ENCODE assay signal across 8 cellular contexts in the genomic region with DNA sequence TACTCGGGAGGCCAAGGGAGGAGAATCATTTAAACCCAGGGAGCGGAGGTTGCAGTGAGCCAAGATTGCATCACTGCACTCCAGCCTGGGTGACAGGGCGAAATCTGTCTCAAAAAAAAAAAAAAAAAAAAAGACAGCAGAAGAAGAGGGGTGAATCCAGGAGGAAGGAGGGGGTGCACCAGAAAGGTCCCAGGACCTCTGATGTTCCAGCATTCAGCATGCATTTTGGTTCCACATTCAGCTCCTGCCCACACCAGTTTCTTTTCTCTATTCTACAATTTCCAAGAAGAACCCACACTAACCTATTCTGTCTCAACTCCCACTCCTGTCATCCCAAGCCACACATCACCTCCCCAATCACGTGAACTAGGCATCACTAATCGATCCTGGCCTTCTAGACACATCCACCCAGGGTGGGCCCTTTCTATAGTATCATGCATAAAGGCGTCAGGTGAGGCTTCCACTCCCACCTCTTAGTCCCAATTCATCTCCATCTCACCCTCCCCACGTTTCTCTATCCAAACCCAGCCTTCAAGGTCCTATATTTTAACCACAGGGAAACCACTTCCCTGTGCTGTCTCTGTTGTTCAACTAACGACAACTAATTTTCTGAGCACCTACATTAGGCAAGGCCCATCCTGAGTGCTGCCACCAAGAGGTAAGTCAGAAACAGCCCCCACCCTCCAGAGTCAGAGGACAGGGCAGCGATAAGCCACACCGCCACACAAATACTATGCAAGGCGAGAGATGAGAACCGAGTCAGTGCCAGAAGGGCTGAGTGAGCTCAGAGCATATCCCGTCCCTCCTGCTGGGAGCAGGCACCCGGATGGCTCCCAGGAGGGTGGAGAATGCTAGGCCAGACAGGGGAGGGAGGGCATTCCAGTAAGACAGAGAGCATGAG. TPM values are rescaled to one million over a fixed set of nuclear protein-coding genes. Genes with fewer than 3 reads are reported as not detected.
DNase-seq lines count a peak whose midpoint lies in the region; ATAC-seq, FAIRE-seq and TF ChIP-seq lines count a peak whose summit lies in the region.

No MANE protein-coding gene starts in this region.

- POLR2A ChIA-PET in HepG2 (lab: Yijun Ruan, JAX): interaction anchor here (1.0 to 1.3 kb wide), 2 partner anchors 9 to 121 kb away, joined by 3 read pairs; no protein-coding TSS in a partner anchor

- H3K27ac ChIP-seq in caudate nucleus (ENCODE audit: low read depth, low read length): peak overlapping the region; percentile 75
- peak overlapping the region; percentile 8 for H3K27ac ChIP-seq in HepG2 (ENCODE audit: extremely low read length, insufficient read depth, low read length)

- H3K4me3 ChIP-seq in GM08714 (ENCODE audit: low read length) (peak overlapping the region; percentile 77; the same call in 1 of the 2 replicates), HepG2 (replicated peaks in 1 of 3; ENCODE audit: insufficient read depth in 1 of 3, low read depth in 2 of 3, low read length in 3 of 3) (peak overlapping the region; percentile 87 to 93 (median 88); a peak in 5 of 6 replicates)

- peak; percentile 75 for TF ChIP-seq CTCF in HepG2 (CRISPR knock-in tag; IDR thresholded peaks at IDR 0.05)

- H2AFZ ChIP-seq in HepG2 (ENCODE audit: low read length): no peak overlapping the region

- peaks cover 56% of the 10 kb centered on the region for H3K4me1 ChIP-seq in HepG2 (ENCODE audit: insufficient read depth, low read length)

- H4K20me1 ChIP-seq in HepG2 (ENCODE audit: insufficient read depth, low read length): no peaks in the 10 kb centered on the region

- TF ChIP-seq RAD21 in Ishikawa (IDR thresholded peaks at IDR 0.05; ENCODE audit: low read depth) (peak; percentile 12; the same call in 1 of the 2 replicates), HepG2 (CRISPR knock-in tag; IDR thresholded peaks at IDR 0.05) (no peak)

- peak overlapping the region; percentile 85; the same call in 1 of the 2 replicates for H3K9ac ChIP-seq in HepG2 (ENCODE audit: insufficient read depth, low read depth, low read length)

- peak; percentile 89 for FAIRE-seq in HepG2 (lab: Jason Lieb, UNC)

- peak overlapping the region; percentile 80 for H3K4me2 ChIP-seq in HepG2 (ENCODE audit: low read depth, low read length)

- no peaks in the 10 kb centered on the region for H3K36me3 ChIP-seq in HepG2 (replicated peaks in 1 of 2; ENCODE audit: control insufficient read depth in 1 of 2, insufficient read depth in 2 of 2, low read length in 2 of 2)

- TF ChIP-seq POLR2A in HepG2 (IDR thresholded peaks at IDR 0.05; ENCODE audit: insufficient read depth in 1 of 2, low read depth in 2 of 2, low read length in 2 of 2): peak in 1 of 2 experiments; percentile 46; a peak in 1 of 4 replicates

- DNase-seq in UCSD-AML1 (lab: John Stamatoyannopoulos, UW; ENCODE audit: unreplicated experiment): peak; percentile 67
- peak in 24 of 61 donors; percentile 22 to 82 (median 49) for DNase-seq in caudate nucleus (lab: John Stamatoyannopoulos, UW)
- DNase-seq in HepG2 (ENCODE audit: low spot score): peak; percentile 77
- DNase-seq in stimulated activated CD8-positive, alpha-beta memory T cell treated with anti-CD3 and anti-CD28 coated beads, Interleukin-15, amount 100 ng/mL, for 48 hours (ENCODE audit: low read depth in 2 of 2): peak; percentile 58 to 62
- DNase-seq in NCI-H2227 treated with DMSO at 0.1 percent for 48 hours (lab: John Stamatoyannopoulos, UW): no peak

- peak; percentile 60; the same call in 1 of the 2 replicates for TF ChIP-seq EP300 in Ishikawa (IDR thresholded peaks at IDR 0.05; ENCODE audit: borderline replicate concordance)
- TF ChIP-seq EP300 in HepG2 (IDR thresholded peaks at IDR 0.05; ENCODE audit: low read depth in 2 of 2, low read length in 2 of 2): no peak
- no peak for TF ChIP-seq EP300 in HepG2 (CRISPR knock-in tag; IDR thresholded peaks at IDR 0.05; ENCODE audit: borderline replicate concordance)

- H3K9me3 ChIP-seq in HepG2 (ENCODE audit: low read length): no peaks in the 10 kb centered on the region

- CTCF ChIA-PET in HepG2 (lab: Yijun Ruan, JAX; ENCODE audit: low intra/inter-chr PET ratio, low total read pairs): no interaction called here

- H3K27me3 ChIP-seq in HepG2 (ENCODE audit: control insufficient read depth in 1 of 2, insufficient read depth in 2 of 2, low read length in 2 of 2): no peaks in the 10 kb centered on the region; a peak in 1 of 5 replicates

- in situ Hi-C loops in HepG2 (cut with HindIII; ENCODE audit: extremely low pct_ligation_motif_present, low pct_unique_long_range_greater_than_20kb): no loop called here

- WGBS in HepG2 (ENCODE audit: low lambda C conversion rate): 35% methylated on average over 14 of the region's 14 CpGs

- peaks cover 48% of the 10 kb centered on the region for H3K79me2 ChIP-seq in HepG2 (ENCODE audit: insufficient read depth, low read length)

- no TSS peak for BruUV-seq in HepG2 (replicated peaks; lab: Mats Ljungman, UMichigan)

- intact Hi-C loops in HepG2 (cut with micrococcal nuclease; ENCODE audit: unreplicated experiment): loop anchor here (1.0 to 10.0 kb wide), 2 partner anchors 42 to 58 kb away; no protein-coding TSS in a partner anchor

- ATAC-seq in GM21619 (IDR thresholded peaks at IDR 0.05; ENCODE audit: unreplicated experiment) (peak; percentile 50), HepG2 (peak; percentile 70)

TF ChIP-seq in HepG2, 621 proteins besides CTCF, POLR2A, EP300 and RAD21 (continues in another document):
- TF ChIP-seq PRMT3 (CRISPR knock-in tag; IDR thresholded peaks at IDR 0.05; ENCODE audit: borderline replicate concordance, low read depth) (no peak), ZNF782 (CRISPR knock-in tag; IDR thresholded peaks at IDR 0.05; ENCODE audit: borderline replicate concordance) (no peak; the same call in 1 of the 2 replicates)
- TF ChIP-seq, protein P1, sequence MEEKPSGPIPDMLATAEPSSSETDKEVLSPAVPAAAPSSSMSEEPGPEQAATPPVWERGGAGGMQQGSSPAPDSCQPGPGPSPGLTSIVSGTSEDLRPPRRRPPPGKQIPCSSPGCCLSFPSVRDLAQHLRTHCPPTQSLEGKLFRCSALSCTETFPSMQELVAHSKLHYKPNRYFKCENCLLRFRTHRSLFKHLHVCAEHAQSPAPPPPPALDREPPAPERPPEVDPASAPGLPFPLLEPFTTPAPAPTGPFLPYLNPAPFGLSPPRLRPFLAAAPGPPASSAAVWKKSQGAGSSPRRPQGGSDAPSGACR (CRISPR knock-in tag; IDR thresholded peaks at IDR 0.05): 0 out of 2 replicates have a peak, but pooled peaks have one; percentile 61
- TF ChIP-seq, protein P2, sequence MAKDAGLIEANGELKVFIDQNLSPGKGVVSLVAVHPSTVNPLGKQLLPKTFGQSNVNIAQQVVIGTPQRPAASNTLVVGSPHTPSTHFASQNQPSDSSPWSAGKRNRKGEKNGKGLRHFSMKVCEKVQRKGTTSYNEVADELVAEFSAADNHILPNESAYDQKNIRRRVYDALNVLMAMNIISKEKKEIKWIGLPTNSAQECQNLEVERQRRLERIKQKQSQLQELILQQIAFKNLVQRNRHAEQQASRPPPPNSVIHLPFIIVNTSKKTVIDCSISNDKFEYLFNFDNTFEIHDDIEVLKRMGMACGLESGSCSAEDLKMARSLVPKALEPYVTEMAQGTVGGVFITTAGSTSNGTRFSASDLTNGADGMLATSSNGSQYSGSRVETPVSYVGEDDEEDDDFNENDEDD (CRISPR knock-in tag; IDR thresholded peaks at IDR 0.05; ENCODE audit: borderline replicate concordance): peak; percentile 33; the same call in 1 of the 2 replicates

RNA-seq across cellular contexts. Expression of a gene that starts 2.2 kb away (rescaled TPM):
- 51.5 and 63.3 TPM in 2 replicates for total RNA-seq in HepG2 (2016; rRNA removed; fragmentation: Illumina TruSeq; extraction: Trizol)
- total RNA-seq in HepG2 (2016; cell fraction: cytosol; rRNA removed; fragmentation: Illumina TruSeq; extraction: Trizol; ENCODE audit: low read depth): 20.4 and 29.6 TPM in 2 replicates
- total RNA-seq in HepG2 (2016; cell fraction: insoluble cytoplasmic fraction; rRNA removed; fragmentation: Illumina TruSeq; extraction: Trizol): 51.1 and 56.9 TPM in 2 replicates
- total RNA-seq in HepG2 (2016; cell fraction: membrane; rRNA removed; fragmentation: Illumina TruSeq; extraction: Trizol): 45.4 and 46.0 TPM in 2 replicates
- 31.2 and 33.7 TPM in 2 replicates for total RNA-seq in HepG2 (2016; cell fraction: nucleus; rRNA removed; fragmentation: Illumina TruSeq; extraction: Trizol)
- polyA plus RNA-seq in HepG2 (2011; rRNA removed): 27.4 and 30.6 TPM in 2 replicates
- 26.4 and 31.5 TPM in 2 replicates for polyA plus RNA-seq in HepG2 (2011; cell fraction: cytosol; rRNA removed)
- polyA plus RNA-seq in HepG2 (2011; cell fraction: nucleus; rRNA removed): 18.5 and 22.7 TPM in 2 replicates
- 57.8 and 76.4 TPM in 2 replicates for polyA plus RNA-seq in HepG2 (2012)
- polyA plus RNA-seq in HepG2 (2016; cell fraction: cytosol; fragmentation: Illumina TruSeq; extraction: Trizol; ENCODE audit: low read depth): 31.6 and 35.2 TPM in 2 replicates
- polyA plus RNA-seq in HepG2 (2016; cell fraction: insoluble cytoplasmic fraction; fragmentation: Illumina TruSeq; extraction: Trizol; ENCODE audit: low read depth): 68.8 and 94.4 TPM in 2 replicates
- polyA plus RNA-seq in HepG2 (2016; cell fraction: membrane; fragmentation: Illumina TruSeq; extraction: Trizol; ENCODE audit: low read depth): 63.5 and 64.4 TPM in 2 replicates
- 58.6 and 69.2 TPM in 2 replicates for polyA plus RNA-seq in HepG2 (2016; cell fraction: nucleus; fragmentation: Illumina TruSeq; extraction: Trizol; ENCODE audit: insufficient read depth, low read depth)
- polyA minus RNA-seq in HepG2 (2011; rRNA and poly(A)+ RNA removed; ENCODE audit: low replicate concordance): 42.5 and 107 TPM in 2 replicates
- polyA minus RNA-seq in HepG2 (2011; cell fraction: cytosol; rRNA and poly(A)+ RNA removed): 19.4 and 27.8 TPM in 2 replicates
- 20.3 and 20.9 TPM in 2 replicates for polyA minus RNA-seq in HepG2 (2011; cell fraction: nucleus; rRNA and poly(A)+ RNA removed)
